ENCODE assay signal across 22 cellular contexts in the genomic region with DNA sequence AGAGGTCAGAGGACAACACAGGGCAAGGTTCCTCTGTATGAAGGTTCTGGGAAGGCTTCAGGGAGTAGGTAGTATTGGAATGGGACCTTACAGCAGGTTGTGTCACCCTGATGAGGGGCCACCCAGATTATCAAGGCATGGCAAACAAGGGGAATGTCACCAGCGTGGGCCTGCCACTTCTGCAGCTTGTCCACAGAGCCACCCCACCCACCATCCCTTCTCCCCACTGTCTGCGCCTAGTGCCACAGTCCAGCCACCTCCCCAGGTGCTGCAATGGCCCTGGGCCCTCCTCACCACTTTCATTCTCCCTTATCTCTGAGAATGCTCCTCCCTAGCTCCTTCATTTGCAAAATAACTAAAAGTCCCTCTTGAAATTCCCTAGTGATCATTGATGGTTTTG.
DNase-seq lines count a peak whose midpoint lies in the region; ATAC-seq, FAIRE-seq and TF ChIP-seq lines count a peak whose summit lies in the region.
"Had no signal": no experiment of that assay in that cellular context is flagged by ENCODE, and none has a peak within 500 bp of the region (broad histone marks: within the 10 kb centered on the region; RNA-seq: fewer than 3 reads in every experiment).

No MANE protein-coding gene starts in this region.

- FAIRE-seq in kidney (lab: Jason Lieb, UNC): no peak
- FAIRE-seq: D721Med, G401.6, GM19239 had no signal

- no peak overlapping the region for H3K4ac ChIP-seq in neuronal stem cell (ENCODE audit: low read length)

- no peak overlapping the region for H2AK5ac ChIP-seq in neuronal stem cell (ENCODE audit: low read depth, low read length)

- no peak overlapping the region for H3K4me2 ChIP-seq in neuronal stem cell (ENCODE audit: insufficient read depth, low read length, poor library complexity, severe bottlenecking)
- H3K4me2 ChIP-seq: A549; BLaER1 treated with 17β-estradiol and CSF1 and Interleukin-3, amounts not matched to agents 10 nM and 100 nM had no signal

- H3K36me3 ChIP-seq in heart left ventricle (no peaks in the 10 kb centered on the region), kidney (ENCODE audit: control insufficient read depth in 1 of 2, insufficient read depth in 2 of 2, low read length in 2 of 2) (no peaks in the 10 kb centered on the region), neuronal stem cell (replicated peaks in 1 of 2; ENCODE audit: control insufficient read depth in 2 of 2, insufficient read depth in 2 of 2, low read length in 2 of 2) (no peaks in the 10 kb centered on the region), esophagus squamous epithelium (no peaks in the 10 kb centered on the region), thyroid gland (no peaks in the 10 kb centered on the region)
- H3K36me3 ChIP-seq: BLaER1 treated with 17β-estradiol and CSF1 and Interleukin-3, amounts not matched to agents 10 nM and 100 nM had no signal

- H2BK5ac ChIP-seq in neuronal stem cell (ENCODE audit: low read length): no peak overlapping the region

- no peak overlapping the region for H3K9ac ChIP-seq in kidney (ENCODE audit: low read length in 2 of 2)
- H3K9ac ChIP-seq in neuronal stem cell (ENCODE audit: low read depth, low read length, poor library complexity): no peak overlapping the region
- H3K9ac ChIP-seq: BLaER1 treated with 17β-estradiol and CSF1 and Interleukin-3, amounts not matched to agents 10 nM and 100 nM had no signal

- intact Hi-C loops in cardiac septum (cut with DNase I) (no loop called here), heart left ventricle (cut with DNase I) (no loop called here), kidney (cut with DNase I) (no loop called here), esophagus squamous epithelium (cut with DNase I) (no loop called here), thyroid gland (cut with DNase I) (no loop called here)

- H2BK15ac ChIP-seq in neuronal stem cell (ENCODE audit: low read length): no peak overlapping the region

- H3K4me1 ChIP-seq in heart left ventricle (no peaks in the 10 kb centered on the region), kidney (ENCODE audit: control insufficient read depth in 1 of 2, insufficient read depth in 1 of 2, low read depth in 1 of 2, low read length in 2 of 2) (peaks cover 0 to 7% of the 10 kb centered on the region in 2 donors), neuronal stem cell (ENCODE audit: control insufficient read depth in 2 of 2, insufficient read depth in 1 of 2, low read depth in 1 of 2, low read length in 2 of 2) (no peaks in the 10 kb centered on the region), esophagus squamous epithelium (peaks cover 0 to 9% (median 2%) of the 10 kb centered on the region in 3 donors), thyroid gland (no peaks in the 10 kb centered on the region)
- H3K4me1 ChIP-seq: BLaER1 treated with 17β-estradiol and CSF1 and Interleukin-3, amounts not matched to agents 10 nM and 100 nM; Caco-2 had no signal

- no peaks in the 10 kb centered on the region for H3K9me3 ChIP-seq in heart left ventricle
- H3K9me3 ChIP-seq in kidney (ENCODE audit: control insufficient read depth in 1 of 2, low read length in 2 of 2): no peaks in the 10 kb centered on the region
- H3K9me3 ChIP-seq in neuronal stem cell (replicated peaks in 1 of 2; ENCODE audit: control insufficient read depth in 2 of 2, insufficient read depth in 1 of 2, low read depth in 1 of 2, low read length in 2 of 2): no peaks in the 10 kb centered on the region
- no peaks in the 10 kb centered on the region for H3K9me3 ChIP-seq in esophagus squamous epithelium
- no peaks in the 10 kb centered on the region for H3K9me3 ChIP-seq in thyroid gland
- H3K9me3 ChIP-seq: A549; BLaER1 treated with 17β-estradiol and CSF1 and Interleukin-3, amounts not matched to agents 10 nM and 100 nM; Caco-2 had no signal

- no peak overlapping the region for H2BK12ac ChIP-seq in neuronal stem cell (ENCODE audit: low read length)

- H2AFZ ChIP-seq in neuronal stem cell (ENCODE audit: low read length): no peak overlapping the region

- DNase-seq in cardiac septum (ENCODE audit: low spot score) (peak; percentile 39), heart left ventricle (no peak), kidney (peak; percentile 59), mesenteric fat pad (ENCODE audit: low spot score) (peak; percentile 72), neuronal stem cell (ENCODE audit: low spot score) (no peak), esophagus squamous epithelium (lab: John Stamatoyannopoulos, UW) (no peak), activated T-cell treated with anti-CD3 and anti-CD28 coated beads for 4 hours (no peak), thyroid gland (no peak)
- DNase-seq: AML-193; Caco-2; Calu3; CD4-positive, alpha-beta T cell; CD8-positive, alpha-beta T cell; DMS79 treated with DMSO at 0.1 percent for 48 hours; GF-D8 had no signal

- no peak overlapping the region for H4K8ac ChIP-seq in neuronal stem cell (ENCODE audit: low read depth, low read length)

- H3K27ac ChIP-seq in heart left ventricle (no peak overlapping the region), kidney (ENCODE audit: low read depth in 2 of 2, low read length in 2 of 2) (no peak overlapping the region), neuronal stem cell (replicated peaks; ENCODE audit: low read length) (no peak overlapping the region), esophagus squamous epithelium (no peak overlapping the region), thyroid gland (no peak overlapping the region)
- H3K27ac ChIP-seq: 22Rv1; A549; BLaER1 treated with 17β-estradiol and CSF1 and Interleukin-3, amounts not matched to agents 10 nM and 100 nM; C4-2B had no signal

- peak overlapping the region; percentile 35 for H3K18ac ChIP-seq in neuronal stem cell (ENCODE audit: low read length)

- no peak overlapping the region for H4K91ac ChIP-seq in neuronal stem cell (ENCODE audit: low read depth, low read length, poor library complexity)

- TF ChIP-seq CTCF in heart left ventricle (IDR thresholded peaks at IDR 0.05) (no peak), kidney (IDR thresholded peaks at IDR 0.05; ENCODE audit: borderline replicate concordance, extremely low read depth, insufficient read depth) (no peak), esophagus squamous epithelium (IDR thresholded peaks at IDR 0.05) (no peak), thyroid gland (IDR thresholded peaks at IDR 0.05) (no peak)

- H3K27me3 ChIP-seq in heart left ventricle: no peaks in the 10 kb centered on the region
- H3K27me3 ChIP-seq in neuronal stem cell (ENCODE audit: control insufficient read depth in 3 of 3, insufficient read depth in 3 of 3, low read depth in 1 of 3, low read length in 3 of 3): peaks cover 0 to 6% (median 0%) of the 10 kb centered on the region in 3 experiments
- H3K27me3 ChIP-seq in esophagus squamous epithelium: no peaks in the 10 kb centered on the region
- no peaks in the 10 kb centered on the region for H3K27me3 ChIP-seq in thyroid gland
- H3K27me3 ChIP-seq: BLaER1 treated with 17β-estradiol and CSF1 and Interleukin-3, amounts not matched to agents 10 nM and 100 nM had no signal

- H3K14ac ChIP-seq in neuronal stem cell (ENCODE audit: low read length): no peak overlapping the region

- ATAC-seq in heart left ventricle: no peak
- ATAC-seq: A549; CD8-positive, alpha-beta T cell had no signal

- 78 to 93% (median 89%) methylated on average over 2 of the region's 2 CpGs for WGBS in heart left ventricle, 4 donors
- no CpG with 5 or more reads among the region's 2 CpGs for WGBS in neuronal stem cell (ENCODE audit: extremely low coverage in 2 of 2, insufficient read length in 2 of 2, insufficient replicate concordance in 1 of 2), 2 donors
- 82 to 90% methylated on average over 1 to 2 of the region's 2 CpGs for WGBS in esophagus squamous epithelium, 2 donors
- 87 to 91% methylated on average over 2 of the region's 2 CpGs for WGBS in thyroid gland, 2 donors

- no peak for TF ChIP-seq POLR2A in heart left ventricle (IDR thresholded peaks at IDR 0.05)
- TF ChIP-seq POLR2A in esophagus squamous epithelium (IDR thresholded peaks at IDR 0.05): no peak
- TF ChIP-seq POLR2A in thyroid gland (IDR thresholded peaks at IDR 0.05): no peak

- H3K4me3 ChIP-seq in heart left ventricle: no peak overlapping the region
- no peak overlapping the region for H3K4me3 ChIP-seq in kidney (ENCODE audit: low read length in 2 of 2)
- no peak overlapping the region for H3K4me3 ChIP-seq in neuronal stem cell (ENCODE audit: low read length in 2 of 2)
- H3K4me3 ChIP-seq in esophagus squamous epithelium: no peak overlapping the region
- no peak overlapping the region for H3K4me3 ChIP-seq in thyroid gland (replicated peaks in 1 of 3)
- H3K4me3 ChIP-seq: A549; BLaER1 treated with 17β-estradiol and CSF1 and Interleukin-3, amounts not matched to agents 10 nM and 100 nM had no signal

- H3K79me1 ChIP-seq in neuronal stem cell (ENCODE audit: low read depth, low read length): no peaks in the 10 kb centered on the region

- no peak overlapping the region for H3K23ac ChIP-seq in neuronal stem cell (ENCODE audit: low read depth, low read length, poor library complexity)

- H2BK120ac ChIP-seq in neuronal stem cell (ENCODE audit: low read depth, low read length): no peak overlapping the region

Comparison
In these comparisons a context has a peak if more than half of its experiments do, and no peak if none do; other contexts are left out.
1. DNase-seq: peak in cardiac septum (single experiment), kidney (single experiment) and mesenteric fat pad (single experiment); none in heart left ventricle (0 of 5), neuronal stem cell (single experiment), esophagus squamous epithelium (single experiment), activated T-cell treated with anti-CD3 and anti-CD28 coated beads for 4 hours (single experiment) and thyroid gland (0 of 2).